Comparison of ENCODE assay signal across 22 cellular contexts in the genomic region with DNA sequence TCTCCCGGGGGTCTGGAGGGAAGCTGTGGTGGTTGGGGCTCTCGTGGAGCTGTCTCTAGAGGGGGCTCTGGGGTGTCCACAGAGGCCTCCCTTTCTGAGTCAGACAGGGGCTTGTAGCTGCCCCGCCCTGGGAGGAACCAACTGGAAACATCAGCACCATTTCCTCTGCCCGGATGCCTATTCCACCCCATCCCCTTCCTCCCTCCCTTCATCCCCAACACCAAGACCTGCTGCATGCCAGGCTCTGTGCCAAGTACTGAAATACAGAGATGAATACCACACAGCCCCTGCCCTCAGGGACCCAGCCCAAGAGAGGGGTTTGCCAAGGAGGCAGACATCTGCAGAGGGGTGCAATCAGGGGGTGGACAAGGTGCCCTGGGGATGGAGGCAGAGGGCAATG.
A peak's percentile ranks its signal among the peaks of the same experiment; 100 is the strongest.
DNase-seq lines count a peak whose midpoint lies in the region; ATAC-seq and TF ChIP-seq lines count a peak whose summit lies in the region.
"Had no signal": no experiment of that assay in that cellular context is flagged by ENCODE, and none has a peak within 500 bp of the region (broad histone marks: within the 10 kb centered on the region; RNA-seq: fewer than 3 reads in every experiment).

No MANE protein-coding gene starts in this region.

- no peaks in the 10 kb centered on the region for H3K79me2 ChIP-seq in trophoblast cell (ENCODE audit: control insufficient read depth, insufficient read depth, low read length, poor library complexity)

- H4K12ac ChIP-seq in trophoblast cell (ENCODE audit: low read depth, low read length) = no peak overlapping the region

- TF ChIP-seq CTCF in RWPE1 (conservative IDR thresholded peaks at IDR 0.05; ENCODE audit: low read depth) = no peak

- no peak overlapping the region for H3K9ac ChIP-seq in trophoblast cell (ENCODE audit: low read length)

- H3K4ac ChIP-seq in trophoblast cell (ENCODE audit: low read depth, low read length) = no peak overlapping the region

- H3K9me3 Mint-ChIP-seq in stimulated activated naive CD8-positive, alpha-beta T cell treated with anti-CD3 and anti-CD28 coated beads, Interleukin-15, Interleukin-2, amounts not matched to agents 100 ng/mL and 50 ng/mL, for 24 hours = no peaks in the 10 kb centered on the region
- H3K9me3 Mint-ChIP-seq: CD4-positive, alpha-beta memory T cell had no signal

- no peaks in the 10 kb centered on the region for H3K36me3 ChIP-seq in trophoblast cell (ENCODE audit: control insufficient read depth in 1 of 2, insufficient read depth in 2 of 2, low read length in 2 of 2)
- H3K36me3 ChIP-seq in effector memory CD4-positive, alpha-beta T cell (ENCODE audit: control insufficient read depth, insufficient read depth, low read length) = no peaks in the 10 kb centered on the region
- H3K36me3 ChIP-seq: MG63 had no signal

- CTCF ChIA-PET in RWPE1 (lab: Yijun Ruan, JAX) = no interaction called here

- H3K27ac ChIP-seq in trophoblast cell (ENCODE audit: low read depth, low read length) = no peak overlapping the region
- H3K27ac ChIP-seq in effector memory CD4-positive, alpha-beta T cell (ENCODE audit: insufficient read depth, low read length, poor library complexity, severe bottlenecking) = no peak overlapping the region
- H3K27ac ChIP-seq in RWPE1 = no peak overlapping the region
- H3K27ac ChIP-seq: PC-9 had no signal

- no peak overlapping the region for H3K23ac ChIP-seq in trophoblast cell (ENCODE audit: low read length)

- no peak overlapping the region for H3K4me3 ChIP-seq in trophoblast cell (ENCODE audit: low read depth, low read length)
- no peak overlapping the region for H3K4me3 ChIP-seq in effector memory CD4-positive, alpha-beta T cell (ENCODE audit: insufficient read depth, low read depth, low read length, poor library complexity, severe bottlenecking)
- H3K4me3 ChIP-seq: K562, MG63, PC-9 had no signal

- no peak overlapping the region for H2BK12ac ChIP-seq in trophoblast cell (ENCODE audit: low read length)

- H3K36me3 Mint-ChIP-seq in stimulated activated naive CD8-positive, alpha-beta T cell treated with anti-CD3 and anti-CD28 coated beads, Interleukin-15, Interleukin-2, amounts not matched to agents 100 ng/mL and 50 ng/mL, for 24 hours (ENCODE audit: low read depth) = no peaks in the 10 kb centered on the region
- H3K36me3 Mint-ChIP-seq: CD4-positive, alpha-beta memory T cell had no signal

- no CpG with 5 or more reads among the region's 4 CpGs for WGBS in trophoblast cell (ENCODE audit: extremely low coverage, insufficient coverage, insufficient read length)

- ATAC-seq in stimulated activated naive CD8-positive, alpha-beta T cell treated with anti-CD3 and anti-CD28 coated beads, Interleukin-15, Interleukin-2, amounts not matched to agents 100 U/mL and 50 U/mL, for 24 hours = no peak
- ATAC-seq: K562 had no signal

- H2BK120ac ChIP-seq in trophoblast cell (ENCODE audit: insufficient read depth, low read length, poor library complexity) = no peak overlapping the region

- POLR2A ChIA-PET in RWPE1 (lab: Yijun Ruan, JAX; ENCODE audit: low non-redundant PET) = no interaction called here

- no peak overlapping the region for H4K91ac ChIP-seq in trophoblast cell (ENCODE audit: low read depth, low read length)

- H3K18ac ChIP-seq in trophoblast cell (ENCODE audit: low read length) = no peak overlapping the region

- peaks cover 3% of the 10 kb centered on the region for H3K9me3 ChIP-seq in trophoblast cell (ENCODE audit: insufficient read depth, low read depth, low read length)
- H3K9me3 ChIP-seq in effector memory CD4-positive, alpha-beta T cell (ENCODE audit: control insufficient read depth, low read length) = no peaks in the 10 kb centered on the region
- H3K9me3 ChIP-seq: Caco-2, MG63 had no signal

- H4K8ac ChIP-seq in trophoblast cell (ENCODE audit: low read depth, low read length) = no peak overlapping the region

- no peaks in the 10 kb centered on the region for H3K27me3 ChIP-seq in trophoblast cell (ENCODE audit: insufficient read depth, low read length)
- no peaks in the 10 kb centered on the region for H3K27me3 ChIP-seq in effector memory CD4-positive, alpha-beta T cell (replicated peaks; ENCODE audit: control insufficient read depth, insufficient read depth, low read length, poor library complexity, severe bottlenecking)
- H3K27me3 ChIP-seq: MG63 had no signal

- H2AK5ac ChIP-seq in trophoblast cell (ENCODE audit: low read length) = no peak overlapping the region

- H3K14ac ChIP-seq in trophoblast cell (ENCODE audit: low read length) = no peak overlapping the region

- peaks cover 55% of the 10 kb centered on the region for H3K4me1 Mint-ChIP-seq in stimulated activated naive CD8-positive, alpha-beta T cell treated with anti-CD3 and anti-CD28 coated beads, Interleukin-15, Interleukin-2, amounts not matched to agents 100 ng/mL and 50 ng/mL, for 24 hours (ENCODE audit: low read depth)

- peaks cover 4% of the 10 kb centered on the region for H3K27me3 Mint-ChIP-seq in stimulated activated naive CD8-positive, alpha-beta T cell treated with anti-CD3 and anti-CD28 coated beads, Interleukin-15, Interleukin-2, amounts not matched to agents 100 ng/mL and 50 ng/mL, for 24 hours

- H3K4me2 ChIP-seq in trophoblast cell (ENCODE audit: low read length) = no peak overlapping the region
- H3K4me2 ChIP-seq: PC-9 had no signal

- H3K27ac Mint-ChIP-seq in stimulated activated naive CD8-positive, alpha-beta T cell treated with anti-CD3 and anti-CD28 coated beads, Interleukin-15, Interleukin-2, amounts not matched to agents 100 ng/mL and 50 ng/mL, for 24 hours = peak overlapping the region; percentile 22
- H3K27ac Mint-ChIP-seq: CD4-positive, alpha-beta memory T cell had no signal

- H3K4me3 Mint-ChIP-seq in stimulated activated naive CD8-positive, alpha-beta T cell treated with anti-CD3 and anti-CD28 coated beads, Interleukin-15, Interleukin-2, amounts not matched to agents 100 ng/mL and 50 ng/mL, for 24 hours = no peak overlapping the region
- H3K4me3 Mint-ChIP-seq: CD4-positive, alpha-beta memory T cell had no signal

- H3K4me1 ChIP-seq in trophoblast cell (ENCODE audit: control insufficient read depth in 1 of 2, insufficient read depth in 2 of 2, low read length in 2 of 2) = peaks cover 0 to 3% of the 10 kb centered on the region in 2 experiments
- H3K4me1 ChIP-seq in effector memory CD4-positive, alpha-beta T cell (ENCODE audit: control insufficient read depth, insufficient read depth, low read length, poor library complexity, severe bottlenecking) = no peaks in the 10 kb centered on the region
- H3K4me1 ChIP-seq: Caco-2 had no signal

- H2AFZ ChIP-seq in trophoblast cell (ENCODE audit: insufficient read depth, low read length, poor library complexity) = no peak overlapping the region
- H2AFZ ChIP-seq: PC-9 had no signal

- H3K79me1 ChIP-seq in trophoblast cell (ENCODE audit: low read length) = no peaks in the 10 kb centered on the region

- no peak for DNase-seq in stimulated activated naive CD8-positive, alpha-beta T cell treated with anti-CD3 and anti-CD28 coated beads, Interleukin-15, Interleukin-2, amounts not matched to agents 100 U/mL and 50 U/mL, for 24 hours
- DNase-seq in NCI-H69 (lab: John Stamatoyannopoulos, UW) (peak; percentile 18), mesenteric fat pad (ENCODE audit: low spot score) (peak; percentile 69), trophoblast cell (no peak), RWPE1 (ENCODE audit: low spot score) (no peak)
- DNase-seq in effector memory CD4-positive, alpha-beta T cell = no peak
- DNase-seq: Caco-2; CD4-positive, alpha-beta memory T cell; DMS 273 treated with DMSO at 0.1 percent for 48 hours; DMS79 treated with DMSO at 0.1 percent for 48 hours; H7; MG63; NCI-H1417; NCI-H187 treated with DMSO at 0.1 percent for 48 hours; NCI-H2107; NCI-H510A; NCI-H748 treated with DMSO at 0.1 percent for 48 hours; PC-9; RPMI8226; SIG-M5 had no signal

- H2BK5ac ChIP-seq in trophoblast cell (ENCODE audit: low read depth, low read length, poor library complexity) = no peak overlapping the region

Comparison
In these comparisons a context has a peak if more than half of its experiments do, and no peak if none do; other contexts are left out.
1. DNase-seq: peak in NCI-H69 (single experiment) and mesenteric fat pad (single experiment); none in stimulated activated naive CD8-positive, alpha-beta T cell treated with anti-CD3 and anti-CD28 coated beads, Interleukin-15, Interleukin-2, amounts not matched to agents 100 U/mL and 50 U/mL, for 24 hours (single experiment), trophoblast cell (0 of 2), effector memory CD4-positive, alpha-beta T cell (0 of 3) and RWPE1 (single experiment).